1 cellular context compared by ENCODE assay signal in the genomic region with DNA sequence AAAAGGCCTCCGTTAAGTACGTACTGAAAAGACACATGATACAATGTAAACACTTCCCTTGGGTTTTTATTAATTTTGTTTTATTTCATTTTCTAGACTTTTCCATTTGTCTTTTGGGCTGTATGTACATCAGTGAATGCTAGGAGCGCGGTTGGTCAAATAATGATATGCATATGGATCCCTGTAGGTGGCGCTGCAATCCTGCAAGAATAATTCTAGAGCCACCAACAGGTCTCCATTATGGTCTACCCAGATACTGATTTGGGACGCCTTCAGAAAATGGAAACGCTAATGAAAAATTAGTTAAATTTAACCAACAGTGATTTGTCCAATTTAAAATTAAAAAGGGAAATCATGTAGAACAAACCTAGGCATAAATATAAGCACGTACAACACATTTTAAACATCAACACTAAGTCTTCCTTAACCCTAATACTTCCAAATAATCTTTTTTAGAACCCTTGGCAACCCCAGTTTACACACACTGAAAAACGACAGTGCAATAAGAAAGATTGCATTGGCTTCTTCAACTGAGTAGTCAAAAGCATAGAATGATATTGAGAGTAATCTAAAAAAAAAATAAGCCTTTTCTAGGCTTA.
TF ChIP-seq lines count a peak whose summit lies in the region.

No MANE protein-coding gene starts in this region.

TF ChIP-seq in HepG2, 621 proteins besides CTCF, POLR2A, EP300 and RAD21 (continued from another document):
- TF ChIP-seq, protein P1, sequence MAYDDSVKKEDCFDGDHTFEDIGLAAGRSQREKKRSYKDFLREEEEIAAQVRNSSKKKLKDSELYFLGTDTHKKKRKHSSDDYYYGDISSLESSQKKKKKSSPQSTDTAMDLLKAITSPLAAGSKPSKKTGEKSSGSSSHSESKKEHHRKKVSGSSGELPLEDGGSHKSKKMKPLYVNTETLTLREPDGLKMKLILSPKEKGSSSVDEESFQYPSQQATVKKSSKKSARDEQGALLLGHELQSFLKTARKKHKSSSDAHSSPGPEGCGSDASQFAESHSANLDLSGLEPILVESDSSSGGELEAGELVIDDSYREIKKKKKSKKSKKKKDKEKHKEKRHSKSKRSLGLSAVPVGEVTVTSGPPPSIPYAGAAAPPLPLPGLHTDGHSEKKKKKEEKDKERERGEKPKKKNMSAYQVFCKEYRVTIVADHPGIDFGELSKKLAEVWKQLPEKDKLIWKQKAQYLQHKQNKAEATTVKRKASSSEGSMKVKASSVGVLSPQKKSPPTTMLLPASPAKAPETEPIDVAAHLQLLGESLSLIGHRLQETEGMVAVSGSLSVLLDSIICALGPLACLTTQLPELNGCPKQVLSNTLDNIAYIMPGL (CRISPR knock-in tag; IDR thresholded peaks at IDR 0.05; ENCODE audit: borderline replicate concordance in 1 of 2, low read depth in 1 of 2) = 0 out of 4 replicates have a peak, but pooled peaks of 1 of the 2 experiments have one; percentile 23
- TF ChIP-seq, protein P2, sequence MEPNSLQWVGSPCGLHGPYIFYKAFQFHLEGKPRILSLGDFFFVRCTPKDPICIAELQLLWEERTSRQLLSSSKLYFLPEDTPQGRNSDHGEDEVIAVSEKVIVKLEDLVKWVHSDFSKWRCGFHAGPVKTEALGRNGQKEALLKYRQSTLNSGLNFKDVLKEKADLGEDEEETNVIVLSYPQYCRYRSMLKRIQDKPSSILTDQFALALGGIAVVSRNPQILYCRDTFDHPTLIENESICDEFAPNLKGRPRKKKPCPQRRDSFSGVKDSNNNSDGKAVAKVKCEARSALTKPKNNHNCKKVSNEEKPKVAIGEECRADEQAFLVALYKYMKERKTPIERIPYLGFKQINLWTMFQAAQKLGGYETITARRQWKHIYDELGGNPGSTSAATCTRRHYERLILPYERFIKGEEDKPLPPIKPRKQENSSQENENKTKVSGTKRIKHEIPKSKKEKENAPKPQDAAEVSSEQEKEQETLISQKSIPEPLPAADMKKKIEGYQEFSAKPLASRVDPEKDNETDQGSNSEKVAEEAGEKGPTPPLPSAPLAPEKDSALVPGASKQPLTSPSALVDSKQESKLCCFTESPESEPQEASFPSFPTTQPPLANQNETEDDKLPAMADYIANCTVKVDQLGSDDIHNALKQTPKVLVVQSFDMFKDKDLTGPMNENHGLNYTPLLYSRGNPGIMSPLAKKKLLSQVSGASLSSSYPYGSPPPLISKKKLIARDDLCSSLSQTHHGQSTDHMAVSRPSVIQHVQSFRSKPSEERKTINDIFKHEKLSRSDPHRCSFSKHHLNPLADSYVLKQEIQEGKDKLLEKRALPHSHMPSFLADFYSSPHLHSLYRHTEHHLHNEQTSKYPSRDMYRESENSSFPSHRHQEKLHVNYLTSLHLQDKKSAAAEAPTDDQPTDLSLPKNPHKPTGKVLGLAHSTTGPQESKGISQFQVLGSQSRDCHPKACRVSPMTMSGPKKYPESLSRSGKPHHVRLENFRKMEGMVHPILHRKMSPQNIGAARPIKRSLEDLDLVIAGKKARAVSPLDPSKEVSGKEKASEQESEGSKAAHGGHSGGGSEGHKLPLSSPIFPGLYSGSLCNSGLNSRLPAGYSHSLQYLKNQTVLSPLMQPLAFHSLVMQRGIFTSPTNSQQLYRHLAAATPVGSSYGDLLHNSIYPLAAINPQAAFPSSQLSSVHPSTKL (CRISPR knock-in tag; IDR thresholded peaks at IDR 0.05) = 0 out of 2 replicates have a peak, but pooled peaks have one; percentile 20
- TF ChIP-seq STAG1 (CRISPR knock-in tag; IDR thresholded peaks at IDR 0.05) (peak; percentile 94), MIXL1 (CRISPR knock-in tag; IDR thresholded peaks at IDR 0.05) (0 out of 2 replicates have a peak, but pooled peaks have one; percentile 60)
- TF ChIP-seq, protein P3, sequence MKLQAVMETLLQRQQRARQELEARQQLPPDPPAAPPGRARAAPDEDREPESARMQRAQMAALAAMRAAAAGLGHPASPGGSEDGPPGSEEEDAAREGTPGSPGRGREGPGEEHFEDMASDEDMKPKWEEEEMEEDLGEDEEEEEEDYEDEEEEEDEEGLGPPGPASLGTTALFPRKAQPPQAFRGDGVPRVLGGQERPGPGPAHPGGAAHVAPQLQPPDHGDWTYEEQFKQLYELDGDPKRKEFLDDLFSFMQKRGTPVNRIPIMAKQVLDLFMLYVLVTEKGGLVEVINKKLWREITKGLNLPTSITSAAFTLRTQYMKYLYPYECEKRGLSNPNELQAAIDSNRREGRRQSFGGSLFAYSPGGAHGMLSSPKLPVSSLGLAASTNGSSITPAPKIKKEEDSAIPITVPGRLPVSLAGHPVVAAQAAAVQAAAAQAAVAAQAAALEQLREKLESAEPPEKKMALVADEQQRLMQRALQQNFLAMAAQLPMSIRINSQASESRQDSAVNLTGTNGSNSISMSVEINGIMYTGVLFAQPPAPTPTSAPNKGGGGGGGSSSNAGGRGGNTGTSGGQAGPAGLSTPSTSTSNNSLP (IDR thresholded peaks at IDR 0.05; ENCODE audit: low read depth, low read length) = peak; percentile 64
TF ChIP-seq in HepG2: peak in this region for 14.
